ENCODE assay signal across 31 cellular contexts in the genomic region with DNA sequence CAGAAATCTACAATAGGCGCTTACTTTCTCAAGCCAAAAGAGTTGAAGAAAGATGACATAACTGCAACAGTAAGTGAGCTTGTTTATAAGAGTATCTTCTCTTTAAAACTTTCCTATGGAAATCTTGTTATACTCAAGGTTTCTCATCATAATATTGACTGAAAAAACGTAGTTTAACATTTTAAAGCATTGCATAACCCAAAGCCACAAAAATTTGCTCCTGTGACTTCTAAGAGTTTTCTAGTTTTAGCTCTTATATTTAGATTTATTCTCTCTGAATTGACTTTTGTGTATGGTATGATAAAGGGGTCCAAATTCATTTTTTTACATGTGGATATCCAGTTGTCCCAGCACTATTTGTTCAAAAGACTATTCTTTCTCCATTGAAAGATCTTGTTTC. TPM values are rescaled to one million over a fixed set of nuclear protein-coding genes. Genes with fewer than 3 reads are reported as not detected.
"Had no signal": no experiment of that assay in that cellular context is flagged by ENCODE, and none has a peak within 500 bp of the region (broad histone marks: within the 10 kb centered on the region; RNA-seq: fewer than 3 reads in every experiment).

No MANE protein-coding gene starts in this region.

- H3K4me2 ChIP-seq: neural progenitor cell, smooth muscle cell had no signal

- H3K9ac ChIP-seq: neural progenitor cell had no signal

- DNase-seq: hypothalamus; immature natural killer cell; kidney; left colon; left lung; lower lobe of right lung; mammary epithelial cell; mesendoderm; naive B cell; natural killer cell; nephron progenitor cell; occipital lobe; right lobe of liver; stimulated activated CD4-positive, alpha-beta T cell treated with anti-CD3 and anti-CD28 coated beads, Interleukin-1b, Interleukin-23, amount 100 ng/mL, for 48 hours; stimulated activated CD4-positive, alpha-beta T cell treated with anti-CD3 and anti-CD28 coated beads, Interleukin-2, amount 100 ng/mL, for 48 hours; stimulated activated CD4-positive, alpha-beta T cell treated with anti-CD3 and anti-CD28 coated beads, Interleukin-4, amount 100 ng/mL, for 4 hours; stimulated activated CD8-positive, alpha-beta memory T cell treated with anti-CD3 and anti-CD28 coated beads, Interleukin-4, amount 100 ng/mL, for 48 hours; stimulated activated naive CD4-positive, alpha-beta T cell treated with Interleukin-2 at 50 U/mL for 16 hours; stimulated activated naive CD8-positive, alpha-beta T cell treated with anti-CD3 and anti-CD28 coated beads, Interleukin-15, amount 100 ng/mL, for 72 hours; substantia nigra; transverse colon; upper lobe of left lung had no signal

- H3K4me3 ChIP-seq: left lung, lower lobe of right lung, neural progenitor cell, right atrium auricular region, right lobe of liver, smooth muscle cell, transverse colon, upper lobe of left lung, vagina had no signal

- ATAC-seq: left colon; left lung; lower lobe of right lung; natural killer cell; right lobe of liver; stimulated activated memory B cell treated with anti-CD40 and anti-IgM and Interleukin-4, amounts not matched to agents 10 μg/mL and 1 μg/mL and 100 μg/mL, for 72 hours; stimulated activated naive CD8-positive, alpha-beta T cell treated with anti-CD3 and anti-CD28 coated beads, Interleukin-15, amount 100 ng/mL, for 72 hours had no signal

- H3K9me3 ChIP-seq: left lung, lower lobe of right lung, neutrophil, right atrium auricular region, right lobe of liver, transverse colon, upper lobe of left lung, vagina had no signal

- H3K27me3 ChIP-seq: left lung, neural progenitor cell, neutrophil, right atrium auricular region, right lobe of liver, transverse colon, upper lobe of left lung, vagina had no signal

- H2AFZ ChIP-seq: neural progenitor cell had no signal

- H3K27ac ChIP-seq: left lung, lower lobe of right lung, neural progenitor cell, neutrophil, right atrium auricular region, right lobe of liver, transverse colon, upper lobe of left lung, vagina had no signal

- H3K4me1 ChIP-seq: left lung, lower lobe of right lung, neural progenitor cell, right atrium auricular region, right lobe of liver, transverse colon, upper lobe of left lung, vagina had no signal

- FAIRE-seq: islet of Langerhans had no signal

RNA-seq across cellular contexts. Expression of gene TSLP, which starts 35.9 kb away (rescaled TPM):
- total RNA-seq: natural killer cell, occipital lobe, osteocyte, progenitor cell of endocrine pancreas had no signal
- polyA plus RNA-seq: immature natural killer cell had no signal
